In genomic region chr4:138242076-138242829, GRCh38 we compare ENCODE assay signal across 8 cellular contexts. TPM values are rescaled to one million over a fixed set of nuclear protein-coding genes. Genes with fewer than 3 reads are reported as not detected.
DNase-seq lines count a peak whose midpoint lies in the region; ATAC-seq and FAIRE-seq lines count a peak whose summit lies in the region.

Gene SLC7A11, minus strand, starts transcription at chr4:138242349. Its CDS starts 280 bp downstream, at chr4:138242069.

- peak within 1 kb of the TSS; percentile 98 for H3K27ac Mint-ChIP-seq in dendritic cell treated with granulocyte-macrophage colony-stimulating factor and Interleukin-4, amounts not matched to agents 40 ng/mL and 50 ng/mL, for 4 days

- no peaks in the 10 kb centered on the region for H3K27me3 Mint-ChIP-seq in dendritic cell treated with granulocyte-macrophage colony-stimulating factor and Interleukin-4, amounts not matched to agents 40 ng/mL and 50 ng/mL, for 4 days

- peaks cover 11% of the 10 kb centered on the region for H3K36me3 Mint-ChIP-seq in dendritic cell treated with granulocyte-macrophage colony-stimulating factor and Interleukin-4, amounts not matched to agents 40 ng/mL and 50 ng/mL, for 4 days (ENCODE audit: low read depth)

- no peaks in the 10 kb centered on the region for H3K9me3 Mint-ChIP-seq in dendritic cell treated with granulocyte-macrophage colony-stimulating factor and Interleukin-4, amounts not matched to agents 40 ng/mL and 50 ng/mL, for 4 days

- DNase-seq in AG20443 (ENCODE audit: low spot score), result peak; percentile 71
- DNase-seq in NCI-H2029 treated with DMSO at 0.1 percent for 48 hours (lab: John Stamatoyannopoulos, UW), result peak; percentile 99
- DNase-seq in left lobe of liver (ENCODE audit: low spot score), result no peak
- DNase-seq in stimulated activated CD4-positive, alpha-beta T cell treated with anti-CD3 and anti-CD28 coated beads, TNF-alpha, amount 100 ng/mL, for 24 hours (ENCODE audit: low read depth in 3 of 3), result peak in 2 of 3 experiments; percentile 3 to 21

- ATAC-seq in GM18858 (IDR thresholded peaks at IDR 0.05; ENCODE audit: unreplicated experiment) (peak; percentile 96), HG03045 (IDR thresholded peaks at IDR 0.05; ENCODE audit: unreplicated experiment) (peak; percentile 99), left lobe of liver (peak; percentile 74)

- peak within 1 kb of the TSS; percentile 91 for H3K4me3 Mint-ChIP-seq in dendritic cell treated with granulocyte-macrophage colony-stimulating factor and Interleukin-4, amounts not matched to agents 40 ng/mL and 50 ng/mL, for 4 days

- peak; percentile 91 for FAIRE-seq in TTC549 (lab: Jason Lieb, UNC)

- peaks cover 19% of the 10 kb centered on the region for H3K4me1 Mint-ChIP-seq in dendritic cell treated with granulocyte-macrophage colony-stimulating factor and Interleukin-4, amounts not matched to agents 40 ng/mL and 50 ng/mL, for 4 days (ENCODE audit: low read depth)

- intact Hi-C loops in dendritic cell treated with granulocyte-macrophage colony-stimulating factor and Interleukin-4, amounts not matched to agents 40 ng/mL and 50 ng/mL, for 4 days (cut with micrococcal nuclease), result loop anchor here (2.0 kb wide), 2 partner anchors 63 to 157 kb away; no protein-coding TSS in a partner anchor

RNA-seq across cellular contexts. Expression of gene SLC7A11, which starts in this region (rescaled TPM):
- total RNA-seq in left lobe of liver, result 0.13 TPM

Comparison
In these comparisons a context has a peak if more than half of its experiments do, and no peak if none do; other contexts are left out.
1. Peak in ATAC-seq in left lobe of liver; RNA of the gene not detected or under 1 TPM.